In the genomic region with DNA sequence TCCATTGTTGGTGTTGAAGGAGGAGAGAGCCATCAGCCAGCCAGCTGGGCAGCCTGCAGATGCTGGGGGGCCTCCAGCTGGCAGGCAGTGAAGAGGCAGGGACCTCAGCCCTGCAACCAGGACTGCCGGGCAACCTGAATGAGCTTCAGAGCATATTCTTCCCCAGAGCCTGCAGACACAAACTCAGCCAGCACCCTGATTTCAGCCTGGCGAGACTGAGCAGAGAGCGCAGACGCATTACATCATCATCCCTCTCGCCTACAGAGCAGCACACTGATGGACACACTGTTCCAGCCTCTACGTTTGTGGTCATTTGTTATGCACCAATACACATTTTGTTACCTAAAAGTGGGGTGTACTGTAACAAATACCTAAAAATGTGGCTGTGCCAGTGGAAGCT, we compare ENCODE assay signal across 22 cellular contexts.
"Had no signal": no experiment of that assay in that cellular context is flagged by ENCODE, and none has a peak within 500 bp of the region (broad histone marks: within the 10 kb centered on the region; RNA-seq: fewer than 3 reads in every experiment).

No MANE protein-coding gene starts in this region.

- H3K4me3 Mint-ChIP-seq: effector memory CD8-positive, alpha-beta T cell; memory B cell; natural killer cell; neural crest cell; stimulated activated naive B cell treated with anti-CD40 and anti-IgM and Interleukin-4, amounts not matched to agents 10 μg/mL and 1 μg/mL and 100 μg/mL, for 72 hours; stimulated activated naive CD8-positive, alpha-beta T cell treated with anti-CD3 and anti-CD28 coated beads, Interleukin-15, Interleukin-2, amounts not matched to agents 100 ng/mL and 50 ng/mL, for 24 hours had no signal

- H3K4me1 ChIP-seq: lower lobe of right lung, prostate gland, spleen, tibial nerve, upper lobe of left lung had no signal

- H3K27ac Mint-ChIP-seq: effector memory CD8-positive, alpha-beta T cell; memory B cell; natural killer cell; stimulated activated naive B cell treated with anti-CD40 and anti-IgM and Interleukin-4, amounts not matched to agents 10 μg/mL and 1 μg/mL and 100 μg/mL, for 72 hours; stimulated activated naive CD8-positive, alpha-beta T cell treated with anti-CD3 and anti-CD28 coated beads, Interleukin-15, Interleukin-2, amounts not matched to agents 100 ng/mL and 50 ng/mL, for 24 hours had no signal

- H3K4me1 Mint-ChIP-seq: memory B cell; natural killer cell; stimulated activated naive B cell treated with anti-CD40 and anti-IgM and Interleukin-4, amounts not matched to agents 10 μg/mL and 1 μg/mL and 100 μg/mL, for 72 hours had no signal

- H3K27me3 ChIP-seq: esophagus squamous epithelium, tibial nerve, upper lobe of left lung had no signal

- DNase-seq: cortex of kidney; effector memory CD8-positive, alpha-beta T cell; erythroblast; esophagus squamous epithelium; foreskin melanocyte; left ventricle myocardium superior; lower lobe of right lung; natural killer cell; right cardiac atrium; spleen; stimulated activated naive B cell treated with anti-CD40 and anti-IgM and Interleukin-4, amounts not matched to agents 10 μg/mL and 1 μg/mL and 100 μg/mL, for 72 hours; upper lobe of left lung had no signal

- ATAC-seq: effector memory CD8-positive, alpha-beta T cell; left ventricle myocardium superior; lower lobe of right lung; natural killer cell; right cardiac atrium; stimulated activated naive B cell treated with anti-CD40 and anti-IgM and Interleukin-4, amounts not matched to agents 10 μg/mL and 1 μg/mL and 100 μg/mL, for 72 hours had no signal

- H3K9me3 Mint-ChIP-seq: effector memory CD8-positive, alpha-beta T cell; natural killer cell had no signal

- FAIRE-seq: endometrium, keratinocyte, urothelium cell line had no signal

- H3K27ac ChIP-seq: esophagus squamous epithelium, lower lobe of right lung, prostate gland, skin epidermis, spleen, thoracic aorta, tibial nerve, upper lobe of left lung had no signal

- H3K9me3 ChIP-seq: prostate gland had no signal

- H3K4me3 ChIP-seq: esophagus squamous epithelium, lower lobe of right lung, prostate gland, skin epidermis, spleen, thoracic aorta, tibial nerve, upper lobe of left lung had no signal

- H3K36me3 ChIP-seq: esophagus squamous epithelium, lower lobe of right lung, prostate gland, spleen, thoracic aorta, upper lobe of left lung had no signal

- H3K36me3 Mint-ChIP-seq: natural killer cell had no signal
